8 cellular contexts compared by ENCODE assay signal in genomic region chr16:80948886-80949502, GRCh38. TPM values are rescaled to one million over a fixed set of nuclear protein-coding genes. Genes with fewer than 3 reads are reported as not detected.
DNase-seq lines count a peak whose midpoint lies in the region; ATAC-seq, FAIRE-seq and TF ChIP-seq lines count a peak whose summit lies in the region.

No MANE protein-coding gene starts in this region.

- no peak overlapping the region for H3K9ac ChIP-seq in colonic mucosa (ENCODE audit: low read depth in 2 of 2, low read length in 2 of 2)

- FAIRE-seq in GM19239 (lab: Jason Lieb, UNC): no peak

- no peak overlapping the region for H3K27ac ChIP-seq in colonic mucosa

- H3K4me1 ChIP-seq in BE2C: no peaks in the 10 kb centered on the region
- H3K4me1 ChIP-seq in colonic mucosa: no peaks in the 10 kb centered on the region

- peak; percentile 73 for TF ChIP-seq CTCF in BE2C (IDR thresholded peaks at IDR 0.05; ENCODE audit: low read depth, low read length)
- peak; percentile 41 for TF ChIP-seq CTCF in GM20000 (IDR thresholded peaks at IDR 0.05; ENCODE audit: extremely low read depth, missing control alignments)
- peak; percentile 53 for TF ChIP-seq CTCF in colonic mucosa (IDR thresholded peaks at IDR 0.05)

- DNase-seq in BE2C (peak; percentile 64), GM20000 (ENCODE audit: low spot score) (peak; percentile 57), OCI-M1 (lab: John Stamatoyannopoulos, UW) (peak; percentile 83), colonic mucosa (peak; percentile 33), midbrain (lab: John Stamatoyannopoulos, UW) (peak; percentile 65), NCI-H2227 (lab: John Stamatoyannopoulos, UW; ENCODE audit: unreplicated experiment) (no peak), sciatic nerve (ENCODE audit: low spot score) (no peak), GM19239 (ENCODE audit: insufficient read length, low spot score) (no peak)

- no peaks in the 10 kb centered on the region for H3K9me3 ChIP-seq in BE2C
- H3K9me3 ChIP-seq in colonic mucosa: no peaks in the 10 kb centered on the region

- no peaks in the 10 kb centered on the region for H3K27me3 ChIP-seq in BE2C
- H3K27me3 ChIP-seq in colonic mucosa: no peaks in the 10 kb centered on the region

- H3K36me3 ChIP-seq in BE2C (no peaks in the 10 kb centered on the region), colonic mucosa (no peaks in the 10 kb centered on the region)

- H3K4me3 ChIP-seq in BE2C (ENCODE audit: low read depth, low read length): no peak overlapping the region
- no peak overlapping the region for H3K4me3 ChIP-seq in colonic mucosa

- no peak for ATAC-seq in sciatic nerve

- intact Hi-C loops in colonic mucosa (cut with DNase I): no loop called here
- intact Hi-C loops in sciatic nerve (cut with DNase I): no loop called here

RNA-seq across cellular contexts. Expression of gene CMC2, which starts 57.7 kb away (rescaled TPM):
- 65.0 TPM for polyA plus RNA-seq in BE2C (2012; ENCODE audit: insufficient read depth, insufficient read length, low read depth)
- total RNA-seq in colonic mucosa (10 to 100 TPM; 59.4 to 81.6 TPM), sciatic nerve (39.1 TPM)

RNA-seq across cellular contexts. Expression of gene CENPN, which starts 58.0 kb away (rescaled TPM):
- 11.8 TPM for polyA plus RNA-seq in BE2C (2012; ENCODE audit: insufficient read depth, insufficient read length, low read depth)
- total RNA-seq in colonic mucosa (10 to 100 TPM in 1 of 2 donors, 1 to 10 TPM in 1; 9.3 to 28.7 TPM), sciatic nerve (3.9 TPM)

Comparison
In these comparisons a context has a peak if more than half of its experiments do, and no peak if none do; other contexts are left out.
1. DNase-seq: peak in BE2C (single experiment), GM20000 (single experiment), OCI-M1 (single experiment), colonic mucosa (single experiment) and midbrain (single experiment); none in NCI-H2227 (single experiment), sciatic nerve (single experiment) and GM19239 (single experiment).
2. Peak in every context shown above with its lines, with median percentiles within 50 percentile points of each other: CTCF ChIP-seq.